Comparison of ENCODE assay signal across 8 cellular contexts in the genomic region with DNA sequence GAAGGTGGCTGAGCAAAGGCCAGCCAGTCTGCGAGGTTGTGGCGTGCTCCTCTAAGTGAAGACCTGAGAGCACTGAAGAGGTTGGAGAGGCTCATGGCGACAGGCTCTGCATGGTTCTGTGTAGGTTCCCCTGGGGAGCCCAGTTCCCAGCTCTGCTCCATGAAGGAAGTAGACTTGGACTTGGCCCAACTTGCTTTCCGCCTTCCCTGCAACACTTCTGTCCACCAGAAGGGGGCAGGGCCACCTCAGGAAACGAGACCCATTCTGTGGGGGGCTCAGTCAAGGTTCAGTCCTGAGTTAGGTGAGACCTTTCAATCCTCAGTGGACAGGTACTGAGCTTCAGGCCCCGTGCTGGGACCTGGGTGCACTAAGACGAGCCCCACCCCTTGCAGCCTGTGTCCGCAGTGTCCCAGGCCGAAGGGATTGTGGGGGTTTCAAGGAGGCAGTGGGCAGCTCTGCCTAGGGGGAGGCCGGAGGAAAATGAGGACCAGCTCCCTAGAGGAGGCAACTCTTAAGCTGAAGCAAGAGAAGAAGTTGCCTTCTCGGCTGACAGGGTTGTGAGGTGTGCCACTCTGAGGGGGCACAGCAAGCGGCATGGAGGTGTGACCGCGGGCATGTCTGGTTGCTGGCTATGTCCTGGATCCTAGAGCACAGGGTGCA. TPM values are rescaled to one million over a fixed set of nuclear protein-coding genes. Genes with fewer than 3 reads are reported as not detected.
DNase-seq lines count a peak whose midpoint lies in the region; ATAC-seq and TF ChIP-seq lines count a peak whose summit lies in the region.

No MANE protein-coding gene starts in this region.

- no peaks in the 10 kb centered on the region for H3K4me1 ChIP-seq in fibroblast of lung (ENCODE audit: control insufficient read depth, extremely low read depth, insufficient read depth, low read length)

- H4K20me1 ChIP-seq in fibroblast of lung (ENCODE audit: control insufficient read depth, extremely low read depth, insufficient read depth, low read length): no peaks in the 10 kb centered on the region
- H4K20me1 ChIP-seq in neural cell (ENCODE audit: insufficient read depth): no peaks in the 10 kb centered on the region

- H3K36me3 Mint-ChIP-seq in activated CD8-positive, alpha-beta T cell treated with anti-CD3 and anti-CD28 coated beads, Interleukin-2, amount 10 ng/mL, durations not matched to agents 7 days and 5 days (ENCODE audit: low read depth): no peaks in the 10 kb centered on the region

- H3K36me3 ChIP-seq in fibroblast of lung (ENCODE audit: control insufficient read depth, insufficient read depth, low read length) (no peaks in the 10 kb centered on the region), neural cell (ENCODE audit: insufficient read depth, low read length) (no peaks in the 10 kb centered on the region)

- H3K9ac ChIP-seq in fibroblast of lung (ENCODE audit: insufficient read depth, low read length) (no peak overlapping the region), neural cell (ENCODE audit: low read length) (no peak overlapping the region)

- no peaks in the 10 kb centered on the region for H3K9me2 ChIP-seq in neural cell (ENCODE audit: insufficient read depth, low read length)

- POLR2A ChIA-PET in activated CD8-positive, alpha-beta T cell treated with anti-CD3 and anti-CD28 coated beads, Interleukin-2, amount 10 ng/mL, durations not matched to agents 7 days and 5 days (lab: Charles Lee): no interaction called here

- TF ChIP-seq RAD21 in neural cell (conservative IDR thresholded peaks at IDR 0.05): peak; percentile 85

- ATAC-seq in activated CD8-positive, alpha-beta T cell treated with anti-CD3 and anti-CD28 coated beads, Interleukin-2, amount 10 ng/mL, durations not matched to agents 7 days and 5 days: peak; percentile 42
- ATAC-seq in GM21367 (IDR thresholded peaks at IDR 0.05; ENCODE audit: unreplicated experiment): no peak

- H3K27me3 ChIP-seq in fibroblast of lung (ENCODE audit: control insufficient read depth, insufficient read depth, low read length): peaks cover 15% of the 10 kb centered on the region
- H3K27me3 ChIP-seq in neural cell (ENCODE audit: insufficient read depth, low read depth, low read length): no peaks in the 10 kb centered on the region

- no peak overlapping the region for H3K4me3 Mint-ChIP-seq in activated CD8-positive, alpha-beta T cell treated with anti-CD3 and anti-CD28 coated beads, Interleukin-2, amount 10 ng/mL, durations not matched to agents 7 days and 5 days

- CTCF ChIA-PET in activated CD8-positive, alpha-beta T cell treated with anti-CD3 and anti-CD28 coated beads, Interleukin-2, amount 10 ng/mL, durations not matched to agents 7 days and 5 days (lab: Charles Lee): interaction anchor here (1.2 to 2.8 kb wide), 7 partner anchors 10 to 933 kb away, joined by 3 to 10 read pairs (median 3); partner anchors contain the start of gene PCBD1

- DNase-seq in NCI-H526 (lab: John Stamatoyannopoulos, UW): peak; percentile 9 to 54
- DNase-seq in NCI-H526 treated with DMSO at 0.1 percent for 48 hours (lab: John Stamatoyannopoulos, UW): no peak
- no peak for DNase-seq in LNCaP clone FGC (ENCODE audit: low read depth)
- peak; percentile 46 for DNase-seq in activated CD8-positive, alpha-beta T cell treated with anti-CD3 and anti-CD28 coated beads, Interleukin-2, amount 10 ng/mL, durations not matched to agents 7 days and 5 days
- peak; percentile 36 to 50 for DNase-seq in fibroblast of lung (ENCODE audit: low read depth in 2 of 2)
- no peak for DNase-seq in GF-D8 (lab: John Stamatoyannopoulos, UW)

- H3K27ac ChIP-seq in fibroblast of lung (ENCODE audit: insufficient read depth, low read length) (no peak overlapping the region), neural cell (ENCODE audit: low read length) (no peak overlapping the region)

- H3K9me3 Mint-ChIP-seq in activated CD8-positive, alpha-beta T cell treated with anti-CD3 and anti-CD28 coated beads, Interleukin-2, amount 10 ng/mL, durations not matched to agents 7 days and 5 days (ENCODE audit: insufficient read depth): no peaks in the 10 kb centered on the region

- no peak overlapping the region for H3K27ac Mint-ChIP-seq in activated CD8-positive, alpha-beta T cell treated with anti-CD3 and anti-CD28 coated beads, Interleukin-2, amount 10 ng/mL, durations not matched to agents 7 days and 5 days

- no peaks in the 10 kb centered on the region for H3K4me1 Mint-ChIP-seq in activated CD8-positive, alpha-beta T cell treated with anti-CD3 and anti-CD28 coated beads, Interleukin-2, amount 10 ng/mL, durations not matched to agents 7 days and 5 days (ENCODE audit: low read depth)

- no peaks in the 10 kb centered on the region for H3K79me2 ChIP-seq in fibroblast of lung (ENCODE audit: control insufficient read depth, insufficient read depth, low read length)
- H3K79me2 ChIP-seq in neural cell (replicated peaks; ENCODE audit: insufficient read depth, low read length): no peaks in the 10 kb centered on the region

- TF ChIP-seq CTCF in LNCaP clone FGC (IDR thresholded peaks at IDR 0.05; ENCODE audit: control insufficient read depth, extremely low read depth, insufficient read depth) (peak; percentile 95), fibroblast of lung (conservative IDR thresholded peaks at IDR 0.05 in 1 of 2, IDR thresholded peaks at IDR 0.05 in 1 of 2; ENCODE audit: low read depth in 1 of 2, low read length in 2 of 2) (peak; percentile 90 to 92), neural cell (IDR thresholded peaks at IDR 0.05; ENCODE audit: poor library complexity, severe bottlenecking) (peak; percentile 84)

- no peak for TF ChIP-seq EP300 in neural cell (conservative IDR thresholded peaks at IDR 0.05; ENCODE audit: poor library complexity, severe bottlenecking)

- H3K27me3 Mint-ChIP-seq in activated CD8-positive, alpha-beta T cell treated with anti-CD3 and anti-CD28 coated beads, Interleukin-2, amount 10 ng/mL, durations not matched to agents 7 days and 5 days (ENCODE audit: low read depth): no peaks in the 10 kb centered on the region

- no peak overlapping the region for H2AFZ ChIP-seq in fibroblast of lung (ENCODE audit: low read length)
- H2AFZ ChIP-seq in neural cell (ENCODE audit: low read depth, low read length): no peak overlapping the region

- H3K4me2 ChIP-seq in fibroblast of lung (ENCODE audit: extremely low read depth, insufficient read depth, low read length): no peak overlapping the region
- H3K4me2 ChIP-seq in neural cell (ENCODE audit: low read length): no peak overlapping the region

- no peaks in the 10 kb centered on the region for H3K9me3 ChIP-seq in fibroblast of lung (ENCODE audit: control insufficient read depth, insufficient read depth, low read depth, low read length)
- no peaks in the 10 kb centered on the region for H3K9me3 ChIP-seq in neural cell (ENCODE audit: low read length)

- H3K4me3 ChIP-seq in LNCaP clone FGC (ENCODE audit: low read depth, low read length) (no peak overlapping the region), fibroblast of lung (replicated peaks in 1 of 4; ENCODE audit: control extremely low read depth in 1 of 4, insufficient read depth in 1 of 4, low read depth in 3 of 4, low read length in 4 of 4) (no peak overlapping the region), neural cell (ENCODE audit: low read length) (no peak overlapping the region)

- no peaks in the 10 kb centered on the region for H3F3A ChIP-seq in neural cell (ENCODE audit: insufficient read depth, low read length, poor library complexity, severe bottlenecking)

TF ChIP-seq in neural cell, 6 proteins besides CTCF, POLR2A, EP300 and RAD21:
- peak; percentile 89 for TF ChIP-seq SMC3 (conservative IDR thresholded peaks at IDR 0.05; ENCODE audit: poor library complexity)
- no peak for TF ChIP-seq REST (IDR thresholded peaks at IDR 0.05; ENCODE audit: borderline replicate concordance)
TF ChIP-seq in neural cell: peak in this region for 1.

RNA-seq across cellular contexts. Expression of gene PCBD1, which starts 15.0 kb away (rescaled TPM):
- 10 to 100 TPM; 28.6 to 31.7 TPM for total RNA-seq in activated CD8-positive, alpha-beta T cell treated with anti-CD3 and anti-CD28 coated beads, Interleukin-2, amount 10 ng/mL, durations not matched to agents 7 days and 5 days
- total RNA-seq in fibroblast of lung: 35.2 and 46.6 TPM in 2 replicates
- 31.2 and 43.5 TPM in 2 replicates for polyA plus RNA-seq in fibroblast of lung
- 34.1 and 50.7 TPM in 2 replicates for polyA plus RNA-seq in fibroblast of lung (2012)
- 21.9 and 48.9 TPM in 2 replicates for polyA minus RNA-seq in fibroblast of lung (ENCODE audit: low replicate concordance)
- 15.8 and 21.6 TPM in 2 replicates for polyA plus RNA-seq in neural cell
- polyA minus RNA-seq in neural cell: 2.1 and 2.2 TPM in 2 replicates

Comparison
In these comparisons a context has a peak if more than half of its experiments do, and no peak if none do; other contexts are left out.
1. DNase-seq: peak in NCI-H526 (2 of 2), activated CD8-positive, alpha-beta T cell treated with anti-CD3 and anti-CD28 coated beads, Interleukin-2, amount 10 ng/mL, durations not matched to agents 7 days and 5 days (single experiment) and fibroblast of lung (2 of 2); none in NCI-H526 treated with DMSO at 0.1 percent for 48 hours (single experiment), LNCaP clone FGC (single experiment) and GF-D8 (single experiment).
2. Peak in every context shown above with its lines, with median percentiles within 50 percentile points of each other: CTCF ChIP-seq.